In the genomic region with DNA sequence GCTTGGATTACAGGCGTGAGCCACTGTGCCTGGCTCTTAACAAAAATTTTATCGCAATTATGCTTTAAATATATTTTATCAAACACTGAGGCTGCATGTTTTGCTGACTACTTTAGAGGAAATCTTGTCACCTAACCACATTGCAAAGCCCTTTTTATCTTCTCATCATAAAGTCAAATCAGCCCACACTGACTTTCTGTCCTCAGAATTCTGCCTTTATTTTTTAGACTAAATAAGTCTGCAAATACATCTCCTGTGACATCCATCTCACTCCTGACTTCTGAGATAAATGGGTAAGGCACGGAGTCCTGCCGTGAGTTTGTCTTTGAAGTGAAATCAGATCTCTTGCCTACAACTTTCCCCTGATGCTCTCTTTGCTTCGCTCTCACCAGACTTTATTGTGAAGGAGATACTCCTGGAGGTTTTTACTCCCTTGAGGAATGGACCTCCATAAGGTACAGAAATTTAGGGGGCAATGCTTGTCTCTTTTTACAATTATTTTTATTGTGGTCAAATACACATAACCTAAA, we compare ENCODE assay signal across 36 cellular contexts. TPM values are rescaled to one million over a fixed set of nuclear protein-coding genes. Genes with fewer than 3 reads are reported as not detected.
"Had no signal": no experiment of that assay in that cellular context is flagged by ENCODE, and none has a peak within 500 bp of the region (broad histone marks: within the 10 kb centered on the region; RNA-seq: fewer than 3 reads in every experiment).

No MANE protein-coding gene starts in this region.

- H3K4me3 Mint-ChIP-seq: activated B cell treated with CpG ODN at 0.5 μM for 24 hours; activated CD4-positive, alpha-beta memory T cell treated with anti-CD3 and anti-CD28 coated beads, Interleukin-2, amount 10 ng/mL, durations not matched to agents 7 days and 5 days; activated CD4-positive, alpha-beta T cell treated with anti-CD3 and anti-CD28 coated beads for 36 hours; activated CD4-positive, alpha-beta T cell treated with anti-CD3 and anti-CD28 coated beads, Interleukin-2, amount 10 ng/mL, durations not matched to agents 7 days and 5 days; activated CD8-positive, alpha-beta memory T cell treated with anti-CD3 and anti-CD28 coated beads, Interleukin-2, amount 10 ng/mL, durations not matched to agents 7 days and 5 days; activated CD8-positive, alpha-beta T cell treated with anti-CD3 and anti-CD28 coated beads, Interleukin-2, amount 10 ng/mL, durations not matched to agents 7 days and 5 days; activated naive CD4-positive, alpha-beta T cell treated with anti-CD3 and anti-CD28 coated beads for 36 hours; activated naive CD8-positive, alpha-beta T cell treated with anti-CD3 and anti-CD28 coated beads for 36 hours; activated T-cell treated with anti-CD3 and anti-CD28 coated beads, Interleukin-2, amount 50 U/mL, for 24 hours; T-helper 1 cell treated with Interleukin-12 subunit alpha and Interleukin-12 subunit beta and Interleukin-4 antibody, amounts not matched to agents 30 μg/mL and 1 μg/mL, for 36 hours; T-helper 2 cell treated with Interferon-gamma antibody and Interleukin-4, amounts not matched to agents 5 μg/mL and 100 μg/mL, for 36 hours had no signal

- ATAC-seq: activated CD4-positive, alpha-beta T cell treated with anti-CD3 and anti-CD28 coated beads for 36 hours; activated CD4-positive, CD25-positive, alpha-beta regulatory T cell treated with anti-CD3 and anti-CD28 coated beads, Interleukin-2, amount 50 U/mL, for 24 hours; activated CD8-positive, alpha-beta memory T cell treated with anti-CD3 and anti-CD28 coated beads, Interleukin-2, amount 10 ng/mL, durations not matched to agents 7 days and 5 days; activated CD8-positive, alpha-beta T cell treated with anti-CD3 and anti-CD28 coated beads, Interleukin-2, amount 10 ng/mL, durations not matched to agents 7 days and 5 days; activated naive CD4-positive, alpha-beta T cell treated with anti-CD3 and anti-CD28 coated beads, Interleukin-2, amount 50 U/mL, for 72 hours; body of pancreas had no signal

- H3K4me3 ChIP-seq: adrenal gland, body of pancreas, breast epithelium had no signal

- DNase-seq: activated B cell treated with CpG ODN at 0.5 μM for 24 hours; activated CD4-positive, alpha-beta memory T cell treated with anti-CD3 and anti-CD28 coated beads, Interleukin-2, amount 10 ng/mL, durations not matched to agents 7 days and 5 days; activated CD4-positive, alpha-beta T cell treated with anti-CD3 and anti-CD28 coated beads for 1 hour; activated CD4-positive, alpha-beta T cell treated with anti-CD3 and anti-CD28 coated beads for 36 hours; activated CD4-positive, alpha-beta T cell treated with anti-CD3 and anti-CD28 coated beads for 48 hours; activated CD4-positive, alpha-beta T cell treated with anti-CD3 and anti-CD28 coated beads, Interleukin-2, amount 10 ng/mL, durations not matched to agents 7 days and 5 days; activated CD4-positive, alpha-beta T cell treated with anti-CD3 and anti-CD28 coated beads, Interleukin-2, amount 50 U/mL, for 48 hours; activated CD8-positive, alpha-beta memory T cell treated with anti-CD3 and anti-CD28 coated beads for 24 hours; activated CD8-positive, alpha-beta memory T cell treated with anti-CD3 and anti-CD28 coated beads, Interleukin-2, amount 10 ng/mL, durations not matched to agents 7 days and 5 days; activated CD8-positive, alpha-beta memory T cell treated with anti-CD3 and anti-CD28 coated beads, Interleukin-2, amount 50 U/mL, for 48 hours; activated CD8-positive, alpha-beta T cell treated with anti-CD3 and anti-CD28 coated beads, Interleukin-2, amount 10 ng/mL, durations not matched to agents 7 days and 5 days; activated effector memory CD4-positive, alpha-beta T cell treated with Interleukin-2 at 50 U/mL for 16 hours; activated gamma-delta T cell; activated naive CD4-positive, alpha-beta T cell treated with anti-CD3 and anti-CD28 coated beads for 36 hours; activated naive CD4-positive, alpha-beta T cell treated with anti-CD3 and anti-CD28 coated beads, Interleukin-2, amount 50 U/mL, for 16 hours; activated naive CD8-positive, alpha-beta T cell treated with anti-CD3 and anti-CD28 coated beads for 36 hours; activated T-cell treated with anti-CD3 and anti-CD28 coated beads, Interleukin-2, amount 50 U/mL, for 24 hours; activated T-cell treated with anti-CD3 and anti-CD28 coated beads, Interleukin-2, amount 50 U/mL, for 48 hours; adrenal gland; amniotic stem cell; aorta; body of pancreas; brain microvascular endothelial cell; central memory CD4-positive, alpha-beta T cell; T-helper 1 cell; T-helper 9 cell had no signal

- H3K27ac ChIP-seq: adrenal gland, body of pancreas, brain microvascular endothelial cell, breast epithelium, VCaP had no signal

- H3K27me3 ChIP-seq: adrenal gland, body of pancreas, brain microvascular endothelial cell, breast epithelium had no signal

- H3K4me1 Mint-ChIP-seq: activated B cell treated with CpG ODN at 0.5 μM for 24 hours; activated CD4-positive, alpha-beta T cell treated with anti-CD3 and anti-CD28 coated beads for 36 hours; activated CD8-positive, alpha-beta memory T cell treated with anti-CD3 and anti-CD28 coated beads, Interleukin-2, amount 10 ng/mL, durations not matched to agents 7 days and 5 days; activated naive CD8-positive, alpha-beta T cell treated with anti-CD3 and anti-CD28 coated beads for 36 hours had no signal

- H3K9me3 Mint-ChIP-seq: activated B cell treated with CpG ODN at 0.5 μM for 24 hours; activated CD4-positive, alpha-beta memory T cell treated with anti-CD3 and anti-CD28 coated beads, Interleukin-2, amount 10 ng/mL, durations not matched to agents 7 days and 5 days; activated naive CD4-positive, alpha-beta T cell treated with anti-CD3 and anti-CD28 coated beads for 36 hours; activated naive CD8-positive, alpha-beta T cell treated with anti-CD3 and anti-CD28 coated beads for 36 hours; activated T-cell treated with anti-CD3 and anti-CD28 coated beads, Interleukin-2, amount 50 U/mL, for 24 hours had no signal

- H3K4me1 ChIP-seq: adrenal gland, body of pancreas, breast epithelium had no signal

- H3K36me3 ChIP-seq: adrenal gland, brain microvascular endothelial cell, breast epithelium had no signal

- H3K27ac Mint-ChIP-seq: activated B cell treated with CpG ODN at 0.5 μM for 24 hours; activated CD4-positive, alpha-beta memory T cell treated with anti-CD3 and anti-CD28 coated beads, Interleukin-2, amount 10 ng/mL, durations not matched to agents 7 days and 5 days; activated CD4-positive, alpha-beta T cell treated with anti-CD3 and anti-CD28 coated beads for 36 hours; activated CD4-positive, alpha-beta T cell treated with anti-CD3 and anti-CD28 coated beads, Interleukin-2, amount 10 ng/mL, durations not matched to agents 7 days and 5 days; activated CD8-positive, alpha-beta memory T cell treated with anti-CD3 and anti-CD28 coated beads, Interleukin-2, amount 10 ng/mL, durations not matched to agents 7 days and 5 days; activated CD8-positive, alpha-beta T cell treated with anti-CD3 and anti-CD28 coated beads, Interleukin-2, amount 10 ng/mL, durations not matched to agents 7 days and 5 days; activated naive CD4-positive, alpha-beta T cell treated with anti-CD3 and anti-CD28 coated beads for 36 hours; activated naive CD4-positive, alpha-beta T cell treated with anti-CD3 and anti-CD28 coated beads, Interleukin-2, amount 50 U/mL, for 72 hours; activated naive CD8-positive, alpha-beta T cell treated with anti-CD3 and anti-CD28 coated beads for 36 hours; activated T-cell treated with anti-CD3 and anti-CD28 coated beads, Interleukin-2, amount 50 U/mL, for 24 hours; activated T-helper 2 cell treated with anti-CD3 and anti-CD28 coated beads, Interferon-gamma antibody, Interleukin-2, Interleukin-4, amounts not matched to agents 10 μg/mL and 5 μg/mL and 100 μg/mL, durations not matched to agents 14 hours and 24 hours and 36 hours; T-helper 1 cell treated with Interleukin-12 subunit alpha and Interleukin-12 subunit beta and Interleukin-4 antibody, amounts not matched to agents 30 μg/mL and 1 μg/mL, for 36 hours; T-helper 2 cell treated with Interferon-gamma antibody and Interleukin-4, amounts not matched to agents 5 μg/mL and 100 μg/mL, for 36 hours had no signal

- H3K9me3 ChIP-seq: adrenal gland, body of pancreas, breast epithelium had no signal

RNA-seq across cellular contexts. Expression of a gene that starts 23.5 kb away (rescaled TPM):
- total RNA-seq: activated B cell treated with CpG ODN at 0.5 μM for 24 hours; activated CD4-positive, alpha-beta memory T cell treated with anti-CD3 and anti-CD28 coated beads, Interleukin-2, amount 10 ng/mL, durations not matched to agents 7 days and 5 days; activated CD4-positive, alpha-beta T cell treated with anti-CD3 and anti-CD28 coated beads for 36 hours; activated CD4-positive, alpha-beta T cell treated with anti-CD3 and anti-CD28 coated beads, Interleukin-2, amount 10 ng/mL, durations not matched to agents 7 days and 5 days; activated CD8-positive, alpha-beta memory T cell treated with anti-CD3 and anti-CD28 coated beads, Interleukin-2, amount 10 ng/mL, durations not matched to agents 7 days and 5 days; activated CD8-positive, alpha-beta T cell treated with anti-CD3 and anti-CD28 coated beads, Interleukin-2, amount 10 ng/mL, durations not matched to agents 7 days and 5 days; activated naive CD4-positive, alpha-beta T cell treated with anti-CD3 and anti-CD28 coated beads for 36 hours; activated naive CD4-positive, alpha-beta T cell treated with anti-CD3 and anti-CD28 coated beads, Interleukin-2, amount 50 U/mL, for 72 hours; activated naive CD8-positive, alpha-beta T cell treated with anti-CD3 and anti-CD28 coated beads for 36 hours; activated T-helper 2 cell treated with anti-CD3 and anti-CD28 coated beads, Interferon-gamma antibody, Interleukin-2, Interleukin-4, amounts not matched to agents 10 μg/mL and 5 μg/mL and 100 μg/mL, durations not matched to agents 14 hours and 24 hours and 36 hours; adrenal gland; aorta; astrocyte; body of pancreas; breast epithelium; cardiac septum; cerebellum had no signal
- polyA plus RNA-seq: adrenal gland, aorta had no signal
